ENCODE assay signal across 8 cellular contexts in the genomic region with DNA sequence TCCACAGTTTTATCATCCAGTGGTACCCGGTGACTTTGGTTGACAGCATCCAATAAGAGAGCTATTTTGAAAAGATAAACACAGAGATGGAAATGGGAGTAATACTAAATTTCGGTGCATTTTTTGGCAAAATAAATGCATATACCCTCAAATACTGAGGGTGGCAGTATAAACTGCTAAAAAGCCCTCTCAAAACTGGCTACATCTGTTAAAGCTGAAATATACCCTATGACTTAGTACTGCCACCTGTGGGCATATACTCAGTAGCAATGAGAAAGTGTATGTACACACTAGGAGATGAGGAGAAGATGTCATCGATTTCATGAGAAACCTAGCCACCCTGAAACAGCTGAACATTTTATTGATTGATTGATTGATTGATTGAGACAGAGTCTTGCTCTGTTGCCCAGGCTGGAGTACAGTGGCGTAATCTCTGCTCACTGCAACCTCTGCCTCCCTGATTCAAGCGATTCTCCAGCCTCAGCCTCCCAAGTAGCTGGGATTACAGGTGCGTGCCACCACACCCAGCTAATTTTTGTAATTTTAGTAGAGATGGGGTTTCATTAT. TPM values are rescaled to one million over a fixed set of nuclear protein-coding genes. Genes with fewer than 3 reads are reported as not detected.
DNase-seq lines count a peak whose midpoint lies in the region; ATAC-seq and TF ChIP-seq lines count a peak whose summit lies in the region.

No MANE protein-coding gene starts in this region.

- peak; percentile 71 for TF ChIP-seq CTCF in DND-41 (IDR thresholded peaks at IDR 0.05; ENCODE audit: borderline replicate concordance, extremely low read depth, low read length, poor library complexity, severe bottlenecking)

- H3K9me3 ChIP-seq in DND-41 (ENCODE audit: insufficient read depth, low read length, severe bottlenecking): no peaks in the 10 kb centered on the region
- no peaks in the 10 kb centered on the region for H3K9me3 ChIP-seq in aorta (ENCODE audit: control insufficient read depth, low read length)

- no peaks in the 10 kb centered on the region for H4K20me1 ChIP-seq in DND-41 (ENCODE audit: insufficient read depth, low read length)

- H2AFZ ChIP-seq in DND-41 (ENCODE audit: low read depth, low read length): no peak overlapping the region

- no peaks in the 10 kb centered on the region for H3K36me3 Mint-ChIP-seq in naive B cell

- no peak overlapping the region for H3K4me3 Mint-ChIP-seq in naive B cell

- peaks cover 0 to 10% (median 3%) of the 10 kb centered on the region in 3 donors for H3K27me3 Mint-ChIP-seq in naive B cell

- H3K27ac Mint-ChIP-seq in naive B cell: no peak overlapping the region

- 60 to 62% methylated on average over 6 of the region's 6 CpGs for WGBS in aorta, 2 donors

- ATAC-seq in DND-41 (ENCODE audit: insufficient read depth, low read depth): peak; percentile 91
- ATAC-seq in naive B cell (ENCODE audit: low read depth in 2 of 2): peak; percentile 74 to 85
- no peak for ATAC-seq in aorta (ENCODE audit: low FRiP score)

- intact Hi-C loops in head of caudate nucleus (cut with DNase I) (no loop called here), aorta (cut with DNase I) (no loop called here)

- H3K9me3 Mint-ChIP-seq in naive B cell: peaks cover 0 to 3% (median 0%) of the 10 kb centered on the region in 7 donors

- DNase-seq in DND-41 (no peak), H4 (ENCODE audit: low spot score) (peak; percentile 75), NCI-H526 treated with DMSO at 0.1 percent for 48 hours (lab: John Stamatoyannopoulos, UW) (peak; percentile 4), naive B cell (peak; percentile 18), ecto neural progenitor cell (ENCODE audit: low spot score) (no peak), head of caudate nucleus (no peak), aorta (no peak)
- peak; percentile 67 for DNase-seq in central memory CD4-positive, alpha-beta T cell

- H3K4me3 ChIP-seq in DND-41 (ENCODE audit: low read depth in 1 of 2, low read length in 2 of 2): no peak overlapping the region
- H3K4me3 ChIP-seq in aorta (ENCODE audit: low read length in 2 of 2): no peak overlapping the region

- H3K4me2 ChIP-seq in DND-41 (ENCODE audit: insufficient read depth, low read length): no peak overlapping the region

- no peaks in the 10 kb centered on the region for H3K79me2 ChIP-seq in DND-41 (ENCODE audit: insufficient read depth, low read length)

- no peaks in the 10 kb centered on the region for H3K36me3 ChIP-seq in DND-41 (ENCODE audit: insufficient read depth, low read length)
- H3K36me3 ChIP-seq in aorta (ENCODE audit: control insufficient read depth in 1 of 2, insufficient read depth in 2 of 2, low read length in 1 of 2): no peaks in the 10 kb centered on the region

- no peak overlapping the region for H3K9ac ChIP-seq in DND-41 (ENCODE audit: low read depth, low read length)

- no peak overlapping the region for H3K27ac ChIP-seq in DND-41 (ENCODE audit: low read length)
- no peak overlapping the region for H3K27ac ChIP-seq in aorta (ENCODE audit: low read depth in 1 of 2, low read length in 2 of 2)

- H3K27me3 ChIP-seq in DND-41 (ENCODE audit: insufficient read depth, low read length, poor library complexity): no peaks in the 10 kb centered on the region
- no peaks in the 10 kb centered on the region for H3K27me3 ChIP-seq in aorta (ENCODE audit: control insufficient read depth in 1 of 2, insufficient read depth in 2 of 2, low read length in 1 of 2)

- H3K4me1 ChIP-seq in DND-41 (ENCODE audit: insufficient read depth, low read length) (no peaks in the 10 kb centered on the region), aorta (ENCODE audit: control insufficient read depth in 1 of 2, insufficient read depth in 2 of 2, low read length in 2 of 2) (no peaks in the 10 kb centered on the region)

- no peaks in the 10 kb centered on the region for H3K4me1 Mint-ChIP-seq in naive B cell

RNA-seq across cellular contexts. Expression of a gene that starts 12.2 kb away (rescaled TPM):
- 34.1 and 37.0 TPM in 2 replicates for total RNA-seq in H4 (2014; rRNA removed; shearing (Covaris generic))
- 10 to 100 TPM; 23.2 to 44.8 (median 36.6) TPM for polyA plus RNA-seq in naive B cell (ENCODE audit: low read depth in 6 of 6)
- total RNA-seq in aorta: 10 to 100 TPM; 14.8 to 15.6 TPM
- polyA plus RNA-seq in aorta: 10 to 100 TPM; 21.0 to 27.8 TPM

RNA-seq across cellular contexts. Expression of a gene that starts 29.7 kb away (rescaled TPM):
- 46.6 and 54.9 TPM in 2 replicates for total RNA-seq in H4 (2014; rRNA removed; shearing (Covaris generic))
- polyA plus RNA-seq in naive B cell (ENCODE audit: low read depth in 6 of 6) (10 to 100 TPM; 12.5 to 18.3 (median 14.6) TPM), aorta (10 to 100 TPM; 12.1 to 14.8 TPM)
- total RNA-seq in aorta: 10 to 100 TPM in 1 of 2 donors, 1 to 10 TPM in 1; 9.6 to 12.1 TPM

RNA-seq across cellular contexts. Expression of a gene that starts 29.8 kb away (rescaled TPM):
- total RNA-seq in H4 (2014; rRNA removed; shearing (Covaris generic)): 4.6 and 5.5 TPM in 2 replicates
- polyA plus RNA-seq in naive B cell (ENCODE audit: low read depth in 6 of 6) (10 to 100 TPM in 1 of 6 donors, 1 to 10 TPM in 5; 3.3 to 10.6 (median 4.8) TPM), aorta (1 to 10 TPM; 1.4 to 4.8 TPM)
- total RNA-seq in aorta: 1 to 10 TPM; 4.9 to 7.4 TPM

RNA-seq across cellular contexts. Expression of a gene that starts 33.5 kb away (rescaled TPM):
- total RNA-seq in H4 (2014; rRNA removed; shearing (Covaris generic)): not detected in 2 replicates
- not detected for polyA plus RNA-seq in naive B cell (ENCODE audit: low read depth in 6 of 6)
- not detected for total RNA-seq in aorta
- not detected for polyA plus RNA-seq in aorta

Comparison
In these comparisons a context has a peak if more than half of its experiments do, and no peak if none do; other contexts are left out.
1. DNase-seq: peak in H4 (single experiment), NCI-H526 treated with DMSO at 0.1 percent for 48 hours (single experiment), central memory CD4-positive, alpha-beta T cell (single experiment) and naive B cell (single experiment); none in DND-41 (single experiment), ecto neural progenitor cell (single experiment), head of caudate nucleus (0 of 42) and aorta (0 of 2).